Comparison of ENCODE assay signal across 19 cellular contexts in the genomic region with DNA sequence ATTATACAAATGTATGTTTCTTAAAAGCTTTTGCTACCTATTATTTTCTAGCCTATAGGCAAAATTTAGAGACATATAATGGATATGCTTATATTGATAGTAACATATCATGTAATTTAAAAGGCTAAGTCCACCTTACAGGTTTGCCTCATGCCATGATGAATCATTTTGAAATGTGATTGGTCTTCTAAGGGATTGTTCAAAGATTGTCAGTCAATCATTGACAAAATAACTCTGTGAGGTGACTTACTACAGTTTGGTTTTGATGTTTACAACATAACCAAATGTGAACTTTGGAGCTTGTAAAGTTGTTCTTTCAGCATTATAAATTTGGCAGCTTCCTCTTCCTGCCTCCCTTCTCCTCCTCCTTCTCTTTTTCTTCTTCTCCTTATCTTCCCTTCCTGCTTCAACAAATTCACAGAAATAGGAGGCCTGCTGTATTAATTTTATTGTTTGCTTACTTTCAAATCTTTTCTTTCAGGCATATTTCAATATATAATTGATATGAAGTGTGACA. TPM values are rescaled to one million over a fixed set of nuclear protein-coding genes. Genes with fewer than 3 reads are reported as not detected.
DNase-seq lines count a peak whose midpoint lies in the region; ATAC-seq and TF ChIP-seq lines count a peak whose summit lies in the region.
"Had no signal": no experiment of that assay in that cellular context is flagged by ENCODE, and none has a peak within 500 bp of the region (broad histone marks: within the 10 kb centered on the region; RNA-seq: fewer than 3 reads in every experiment).

No MANE protein-coding gene starts in this region.

- no peak for DNase-seq in body of pancreas
- peak in 1 of 3 donors; percentile 17 for DNase-seq in mucosa of descending colon
- no peak for DNase-seq in NCI-H526 treated with DMSO at 0.1 percent for 48 hours (lab: John Stamatoyannopoulos, UW)
- DNase-seq in NCI-H524 treated with DMSO at 0.1 percent for 48 hours (lab: John Stamatoyannopoulos, UW): no peak
- no peak for DNase-seq in NCI-H1417 treated with DMSO at 0.1 percent for 48 hours (lab: John Stamatoyannopoulos, UW)
- no peak for DNase-seq in inferior parietal cortex (ENCODE audit: extremely low spot score)
- DNase-seq: activated CD4-positive, alpha-beta T cell treated with anti-CD3 and anti-CD28 coated beads for 1 hour; activated naive CD8-positive, alpha-beta T cell treated with anti-CD3 and anti-CD28 coated beads, Interleukin-2, amount 10 ng/mL, durations not matched to agents 7 days and 5 days; CD4-positive, alpha-beta memory T cell; glutamatergic neuron; GM23248; NCI-H2029 treated with DMSO at 0.1 percent for 48 hours; NCI-H446 treated with DMSO at 0.1 percent for 48 hours; upper lobe of left lung had no signal

- intact Hi-C loops in body of pancreas (cut with DNase I): no loop called here
- intact Hi-C loops in mucosa of descending colon (cut with DNase I, micrococcal nuclease): no loop called here

- no peaks in the 10 kb centered on the region for H3K9me3 ChIP-seq in body of pancreas
- H3K9me3 ChIP-seq in mucosa of descending colon: no peaks in the 10 kb centered on the region
- H3K9me3 ChIP-seq: neutrophil, upper lobe of left lung had no signal

- H3K36me3 ChIP-seq in body of pancreas (replicated peaks in 1 of 2; ENCODE audit: insufficient read depth in 1 of 2, low read depth in 2 of 2) (no peaks in the 10 kb centered on the region), mucosa of descending colon (ENCODE audit: low read depth) (no peaks in the 10 kb centered on the region)
- H3K36me3 ChIP-seq: neutrophil, upper lobe of left lung had no signal

- peaks cover 7% of the 10 kb centered on the region for H3K4me1 ChIP-seq in body of pancreas
- peaks cover 10% of the 10 kb centered on the region for H3K4me1 ChIP-seq in mucosa of descending colon (ENCODE audit: low read depth)
- H3K4me1 ChIP-seq: upper lobe of left lung had no signal

- no peak for TF ChIP-seq POLR2A in body of pancreas (IDR thresholded peaks at IDR 0.05)

- H3K4me3 ChIP-seq in body of pancreas (no peak overlapping the region), mucosa of descending colon (no peak overlapping the region)
- H3K4me3 ChIP-seq: GM23248, lung, upper lobe of left lung had no signal

- no peak for TF ChIP-seq CTCF in body of pancreas (IDR thresholded peaks at IDR 0.05)
- TF ChIP-seq CTCF in mucosa of descending colon (IDR thresholded peaks at IDR 0.05): no peak

- H3K27me3 ChIP-seq in body of pancreas: no peaks in the 10 kb centered on the region
- H3K27me3 ChIP-seq: neutrophil, upper lobe of left lung had no signal

- peak; percentile 79 for ATAC-seq in GM18511 (IDR thresholded peaks at IDR 0.05; ENCODE audit: unreplicated experiment)
- ATAC-seq in HG03354 (IDR thresholded peaks at IDR 0.05; ENCODE audit: poor library complexity, severe bottlenecking, unreplicated experiment): peak; percentile 72
- ATAC-seq in body of pancreas: peak; percentile 48
- ATAC-seq in mucosa of descending colon: peak; percentile 95

- no peak overlapping the region for H3K27ac ChIP-seq in body of pancreas
- H3K27ac ChIP-seq: GM23248, KMS-11, neutrophil, upper lobe of left lung had no signal

RNA-seq across cellular contexts. Expression of gene ZFP64, which starts 39.7 kb away (rescaled TPM):
- 10 to 100 TPM in 1 of 2 donors, 1 to 10 TPM in 1; 6.3 to 10.4 TPM for total RNA-seq in body of pancreas
- total RNA-seq in mucosa of descending colon: 10 to 100 TPM; 15.0 to 23.5 (median 15.3) TPM
